Comparison of ENCODE assay signal across 10 cellular contexts in the genomic region with DNA sequence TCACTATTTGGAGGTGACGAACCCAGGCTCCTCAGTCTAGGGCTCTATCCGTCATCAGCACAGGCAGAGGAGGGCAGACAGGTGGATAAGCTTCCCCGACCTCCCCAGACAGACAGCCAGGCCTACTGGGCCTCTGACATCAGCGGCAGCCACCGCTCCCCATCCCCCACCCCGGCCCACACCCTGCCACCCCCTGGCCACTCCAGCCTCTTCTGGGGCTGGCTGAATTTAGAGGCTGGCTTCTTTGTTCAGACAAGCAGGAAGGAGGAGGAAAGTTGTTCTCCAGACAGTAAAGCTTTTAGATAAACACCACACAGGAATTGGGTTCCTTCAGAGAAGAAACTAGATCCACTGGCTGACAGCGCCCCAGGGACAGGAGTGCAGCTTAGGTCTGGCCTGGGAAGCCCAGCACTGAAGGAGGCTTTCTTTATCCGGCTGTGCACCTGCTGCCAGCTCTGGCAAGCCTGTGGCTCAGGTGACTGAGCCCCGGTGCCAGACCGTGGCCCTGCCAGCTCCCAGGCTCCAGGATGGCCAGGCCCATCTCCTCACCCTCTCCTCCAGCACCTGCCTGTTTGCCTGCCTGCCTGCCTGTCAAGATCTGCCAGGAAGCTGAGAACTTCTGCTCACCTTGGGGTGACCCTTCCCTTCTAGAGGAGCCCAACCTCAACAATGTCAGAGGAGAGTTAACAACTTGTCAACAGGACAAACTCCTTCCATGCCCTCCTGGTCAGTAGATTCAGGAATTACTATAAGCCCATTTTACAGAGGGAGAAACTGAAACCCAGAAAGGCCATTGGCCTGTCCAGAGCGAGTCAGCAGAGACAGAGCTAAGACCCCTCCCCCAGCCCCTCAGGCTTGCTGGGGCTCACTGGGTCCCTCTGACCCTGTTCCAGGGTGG. TPM values are rescaled to one million over a fixed set of nuclear protein-coding genes. Genes with fewer than 3 reads are reported as not detected.
DNase-seq lines count a peak whose midpoint lies in the region; ATAC-seq and TF ChIP-seq lines count a peak whose summit lies in the region.
"Had no signal": no experiment of that assay in that cellular context is flagged by ENCODE, and none has a peak within 500 bp of the region (broad histone marks: within the 10 kb centered on the region; RNA-seq: fewer than 3 reads in every experiment).

No MANE protein-coding gene starts in this region.

- H3K4me3 ChIP-seq in left ventricle myocardium inferior (no peak overlapping the region), suprapubic skin (no peak overlapping the region)
- H3K4me3 ChIP-seq: ascending aorta had no signal

- intact Hi-C loops in left ventricle myocardium inferior (cut with micrococcal nuclease): no loop called here

- WGBS in suprapubic skin: 51% methylated on average over 4 of the region's 11 CpGs

- H3K27me3 Mint-ChIP-seq in activated naive CD8-positive, alpha-beta T cell: no peaks in the 10 kb centered on the region
- H3K27me3 Mint-ChIP-seq in activated naive CD8-positive, alpha-beta T cell treated with anti-CD3 and anti-CD28 coated beads for 36 hours: no peaks in the 10 kb centered on the region
- H3K27me3 Mint-ChIP-seq in WTC11 (ENCODE audit: low read depth): no peaks in the 10 kb centered on the region; the same call in 1 of the 2 replicates

- POLR2A ChIA-PET in WTC11 (lab: Charles Lee): interaction anchor here (0.6 kb wide), 1 partner anchor 1838 kb away, joined by 7 read pairs; no protein-coding TSS in a partner anchor

- peaks cover 19% of the 10 kb centered on the region for H3K4me1 Mint-ChIP-seq in activated naive CD8-positive, alpha-beta T cell (ENCODE audit: low read depth)
- peaks cover 12% of the 10 kb centered on the region for H3K4me1 Mint-ChIP-seq in activated naive CD8-positive, alpha-beta T cell treated with anti-CD3 and anti-CD28 coated beads for 36 hours
- peaks cover 22% of the 10 kb centered on the region for H3K4me1 Mint-ChIP-seq in WTC11

- no peaks in the 10 kb centered on the region for H3K36me3 ChIP-seq in left ventricle myocardium inferior
- no peaks in the 10 kb centered on the region for H3K36me3 ChIP-seq in suprapubic skin
- H3K36me3 ChIP-seq: ascending aorta had no signal

- no peak for TF ChIP-seq POLR2A in suprapubic skin (IDR thresholded peaks at IDR 0.05)

- H3K27me3 ChIP-seq in left ventricle myocardium inferior (ENCODE audit: low read depth) (no peaks in the 10 kb centered on the region), suprapubic skin (no peaks in the 10 kb centered on the region)
- H3K27me3 ChIP-seq: ascending aorta had no signal

- H3K9me3 Mint-ChIP-seq in activated naive CD8-positive, alpha-beta T cell (ENCODE audit: low read depth): no peaks in the 10 kb centered on the region
- H3K9me3 Mint-ChIP-seq in activated naive CD8-positive, alpha-beta T cell treated with anti-CD3 and anti-CD28 coated beads for 36 hours: no peaks in the 10 kb centered on the region
- no peaks in the 10 kb centered on the region for H3K9me3 Mint-ChIP-seq in WTC11
- H3K9me3 Mint-ChIP-seq: nephron had no signal

- peaks cover 62% of the 10 kb centered on the region for H3K4me1 ChIP-seq in left ventricle myocardium inferior
- peaks cover 31% of the 10 kb centered on the region for H3K4me1 ChIP-seq in suprapubic skin

- CTCF ChIA-PET in WTC11 (lab: Charles Lee): interaction anchor here (1.3 to 4.8 kb wide), 4 partner anchors 19 to 88 kb away, joined by 3 to 34 read pairs (median 10); a partner anchor contains a TSS

- ATAC-seq in GM19455 (IDR thresholded peaks at IDR 0.05; ENCODE audit: unreplicated experiment) (no peak), WTC11 (no peak)

- H3K27ac ChIP-seq in left ventricle myocardium inferior (replicated peaks) (peak overlapping the region; percentile 70), suprapubic skin (peak overlapping the region; percentile 82)
- H3K27ac ChIP-seq: ascending aorta had no signal

- no peak overlapping the region for H3K4me3 Mint-ChIP-seq in activated naive CD8-positive, alpha-beta T cell
- H3K4me3 Mint-ChIP-seq in activated naive CD8-positive, alpha-beta T cell treated with anti-CD3 and anti-CD28 coated beads for 36 hours: no peak overlapping the region
- H3K4me3 Mint-ChIP-seq in WTC11: no peak overlapping the region

- no peak for TF ChIP-seq EP300 in suprapubic skin (IDR thresholded peaks at IDR 0.05)

- peak overlapping the region; percentile 76 for H3K27ac Mint-ChIP-seq in activated naive CD8-positive, alpha-beta T cell
- no peak overlapping the region for H3K27ac Mint-ChIP-seq in activated naive CD8-positive, alpha-beta T cell treated with anti-CD3 and anti-CD28 coated beads for 36 hours
- H3K27ac Mint-ChIP-seq in WTC11: no peak overlapping the region
- H3K27ac Mint-ChIP-seq: nephron had no signal

- no peak for DNase-seq in activated naive CD8-positive, alpha-beta T cell treated with anti-CD3 and anti-CD28 coated beads for 36 hours
- DNase-seq in NCI-H526 (lab: John Stamatoyannopoulos, UW) (peak; percentile 41 to 73), left ventricle myocardium inferior (peak; percentile 54), suprapubic skin (ENCODE audit: low spot score in 2 of 2) (no peak), WTC11 (ENCODE audit: low spot score) (no peak), MV-4-11 (lab: John Stamatoyannopoulos, UW) (no peak)

- H3K9me3 ChIP-seq in left ventricle myocardium inferior (replicated peaks) (no peaks in the 10 kb centered on the region), suprapubic skin (no peaks in the 10 kb centered on the region)
- H3K9me3 ChIP-seq: ascending aorta had no signal

- TF ChIP-seq CTCF in left ventricle myocardium inferior (IDR thresholded peaks at IDR 0.05; ENCODE audit: borderline replicate concordance) (no peak), suprapubic skin (IDR thresholded peaks at IDR 0.05) (no peak), WTC11 (IDR thresholded peaks at IDR 0.05) (no peak)

- H3K36me3 Mint-ChIP-seq in activated naive CD8-positive, alpha-beta T cell: peaks cover 3% of the 10 kb centered on the region
- no peaks in the 10 kb centered on the region for H3K36me3 Mint-ChIP-seq in activated naive CD8-positive, alpha-beta T cell treated with anti-CD3 and anti-CD28 coated beads for 36 hours
- no peaks in the 10 kb centered on the region for H3K36me3 Mint-ChIP-seq in WTC11

TF ChIP-seq in WTC11, 78 proteins besides CTCF, POLR2A, EP300 and RAD21:
- TF ChIP-seq TP53 (CRISPR knock-in tag; IDR thresholded peaks at IDR 0.05): no peak
- TF ChIP-seq, protein P1, sequence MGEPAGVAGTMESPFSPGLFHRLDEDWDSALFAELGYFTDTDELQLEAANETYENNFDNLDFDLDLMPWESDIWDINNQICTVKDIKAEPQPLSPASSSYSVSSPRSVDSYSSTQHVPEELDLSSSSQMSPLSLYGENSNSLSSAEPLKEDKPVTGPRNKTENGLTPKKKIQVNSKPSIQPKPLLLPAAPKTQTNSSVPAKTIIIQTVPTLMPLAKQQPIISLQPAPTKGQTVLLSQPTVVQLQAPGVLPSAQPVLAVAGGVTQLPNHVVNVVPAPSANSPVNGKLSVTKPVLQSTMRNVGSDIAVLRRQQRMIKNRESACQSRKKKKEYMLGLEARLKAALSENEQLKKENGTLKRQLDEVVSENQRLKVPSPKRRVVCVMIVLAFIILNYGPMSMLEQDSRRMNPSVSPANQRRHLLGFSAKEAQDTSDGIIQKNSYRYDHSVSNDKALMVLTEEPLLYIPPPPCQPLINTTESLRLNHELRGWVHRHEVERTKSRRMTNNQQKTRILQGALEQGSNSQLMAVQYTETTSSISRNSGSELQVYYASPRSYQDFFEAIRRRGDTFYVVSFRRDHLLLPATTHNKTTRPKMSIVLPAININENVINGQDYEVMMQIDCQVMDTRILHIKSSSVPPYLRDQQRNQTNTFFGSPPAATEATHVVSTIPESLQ (CRISPR knock-in tag; IDR thresholded peaks at IDR 0.05): no peak
- TF ChIP-seq TCF7 (CRISPR knock-in tag; IDR thresholded peaks at IDR 0.05; ENCODE audit: low read depth): no peak
- TF ChIP-seq ZNF671 (CRISPR knock-in tag; IDR thresholded peaks at IDR 0.05): no peak
- TF ChIP-seq CREM (CRISPR knock-in tag; IDR thresholded peaks at IDR 0.05): no peak

RNA-seq across cellular contexts. Expression of a gene that starts 44.0 kb away (rescaled TPM):
- total RNA-seq in activated naive CD8-positive, alpha-beta T cell treated with anti-CD3 and anti-CD28 coated beads for 36 hours: under 1 TPM; 0.21 to 0.58 TPM
- total RNA-seq in left ventricle myocardium inferior (0.74 TPM), suprapubic skin (1 to 10 TPM in 3 of 4 donors, under 1 TPM in 1; 0.97 to 5.1 (median 2.1) TPM), WTC11 (2021) (0.22 to 0.60 TPM (median 0.39 TPM) in 3 replicates)
- total RNA-seq: ascending aorta had no signal

RNA-seq across cellular contexts. Expression of a gene that starts 48.8 kb away (rescaled TPM):
- total RNA-seq in activated naive CD8-positive, alpha-beta T cell treated with anti-CD3 and anti-CD28 coated beads for 36 hours: 1 to 10 TPM; 5.9 to 6.6 TPM
- 4.4 TPM for total RNA-seq in left ventricle myocardium inferior
- total RNA-seq in suprapubic skin: 10 to 100 TPM in 1 of 4 donors, 1 to 10 TPM in 3; 2.3 to 13.4 (median 5.4) TPM
- total RNA-seq in WTC11 (2021): 4.7 to 12.2 TPM (median 5.3 TPM) in 3 replicates

Comparison
In these comparisons a context has a peak if more than half of its experiments do, and no peak if none do; other contexts are left out.
1. DNase-seq: peak in NCI-H526 (2 of 2) and left ventricle myocardium inferior (single experiment); none in activated naive CD8-positive, alpha-beta T cell treated with anti-CD3 and anti-CD28 coated beads for 36 hours (single experiment), suprapubic skin (0 of 2), WTC11 (single experiment) and MV-4-11 (single experiment).